16 cellular contexts compared by ENCODE assay signal in genomic region chr10:115957010-115957395, GRCh38.
DNase-seq lines count a peak whose midpoint lies in the region; ATAC-seq and TF ChIP-seq lines count a peak whose summit lies in the region.
"Had no signal": no experiment of that assay in that cellular context is flagged by ENCODE, and none has a peak within 500 bp of the region (broad histone marks: within the 10 kb centered on the region; RNA-seq: fewer than 3 reads in every experiment).

No MANE protein-coding gene starts in this region.

- H3K4me1 ChIP-seq in A673 (ENCODE audit: insufficient read depth, low read length, poor library complexity, severe bottlenecking) = no peaks in the 10 kb centered on the region

- no TSS peak for BruUV-seq in A673 (replicated peaks; lab: Mats Ljungman, UMichigan)

- intact Hi-C loops in A673 (cut with micrococcal nuclease; ENCODE audit: unreplicated experiment) = no loop called here

- CTCF ChIA-PET in A673 (lab: Charles Lee) = no interaction called here

- no peak overlapping the region for H3K4me3 ChIP-seq in A673 (ENCODE audit: low read depth, low read length, poor library complexity, severe bottlenecking)
- H3K4me3 ChIP-seq: A549, BLaER1, GM23338 had no signal

- H3K36me3 ChIP-seq in A673 (ENCODE audit: insufficient read depth, low read length, poor library complexity, severe bottlenecking) = no peaks in the 10 kb centered on the region
- H3K36me3 ChIP-seq: BLaER1 had no signal

- ATAC-seq in SK-N-SH treated with all-trans-retinoic acid at 6 μM for 48 hours (peak; percentile 45), GM21515 (IDR thresholded peaks at IDR 0.05; ENCODE audit: unreplicated experiment) (no peak)
- ATAC-seq: A549, GM23338, HepG2 had no signal

- no peaks in the 10 kb centered on the region for H3K9me3 ChIP-seq in A673 (ENCODE audit: low read depth, low read length, poor library complexity, severe bottlenecking)
- H3K9me3 ChIP-seq: A549, BLaER1 had no signal

- no peaks in the 10 kb centered on the region for H3K27me3 ChIP-seq in A673 (replicated peaks; ENCODE audit: insufficient read depth, low read depth, low read length, poor library complexity)
- H3K27me3 ChIP-seq: BLaER1 had no signal

- POLR2A ChIA-PET in A673 (lab: Charles Lee; ENCODE audit: low non-redundant PET) = no interaction called here

- H3K27ac ChIP-seq in A673 (ENCODE audit: low read depth, low read length, poor library complexity, severe bottlenecking) = no peak overlapping the region
- H3K27ac ChIP-seq: 22Rv1, A549, BLaER1 had no signal

- TF ChIP-seq CTCF in A673 (conservative IDR thresholded peaks at IDR 0.05; ENCODE audit: low read depth, low read length) = no peak

- DNase-seq in EH (ENCODE audit: low read depth) (peak; percentile 51), M059J (ENCODE audit: low read depth) (peak; percentile 49), renal cortical epithelial cell (ENCODE audit: low read depth) (peak; percentile 33), T-helper 1 cell (no peak), A673 (ENCODE audit: low spot score) (no peak)
- DNase-seq in stimulated activated CD4-positive, alpha-beta T cell treated with anti-CD3 and anti-CD28 coated beads, Interleukin-4, amount 100 ng/mL, for 4 hours = no peak
- DNase-seq: CD4-positive, alpha-beta memory T cell; DMS79 treated with DMSO at 0.1 percent for 48 hours; EL had no signal

TF ChIP-seq in SK-N-SH treated with all-trans-retinoic acid at 6 μM for 48 hours, 23 proteins besides CTCF, POLR2A, EP300 and RAD21:
- TF ChIP-seq CSRNP3 (CRISPR knock-in tag; IDR thresholded peaks at IDR 0.05) = no peak
- no peak for TF ChIP-seq ZNF565 (CRISPR knock-in tag; conservative IDR thresholded peaks at IDR 0.05; ENCODE audit: low read depth)
- TF ChIP-seq TSHZ2 (CRISPR knock-in tag; IDR thresholded peaks at IDR 0.05) = no peak
- TF ChIP-seq ZNF8 (CRISPR knock-in tag; IDR thresholded peaks at IDR 0.05) = no peak
- TF ChIP-seq ESRRG (CRISPR knock-in tag; IDR thresholded peaks at IDR 0.05) = no peak
- TF ChIP-seq TOX (CRISPR knock-in tag; IDR thresholded peaks at IDR 0.05; ENCODE audit: borderline replicate concordance) = no peak
- TF ChIP-seq PPARA (CRISPR knock-in tag; IDR thresholded peaks at IDR 0.05; ENCODE audit: borderline replicate concordance) = no peak
- TF ChIP-seq ZC3H10 (CRISPR knock-in tag; IDR thresholded peaks at IDR 0.05) = no peak
- TF ChIP-seq SNAI2 (CRISPR knock-in tag; IDR thresholded peaks at IDR 0.05) = no peak
- no peak for TF ChIP-seq ZNF70 (CRISPR knock-in tag; IDR thresholded peaks at IDR 0.05)
- no peak for TF ChIP-seq POU6F1 (CRISPR knock-in tag; IDR thresholded peaks at IDR 0.05; ENCODE audit: borderline replicate concordance, low read depth)
- TF ChIP-seq PATZ1 (CRISPR knock-in tag; IDR thresholded peaks at IDR 0.05; ENCODE audit: borderline replicate concordance) = no peak
- TF ChIP-seq BACH2 (CRISPR knock-in tag; IDR thresholded peaks at IDR 0.05; ENCODE audit: borderline replicate concordance) = no peak
- no peak for TF ChIP-seq TCF4 (CRISPR knock-in tag; IDR thresholded peaks at IDR 0.05; ENCODE audit: borderline replicate concordance)
- TF ChIP-seq RARB (CRISPR knock-in tag; IDR thresholded peaks at IDR 0.05) = no peak
- no peak for TF ChIP-seq ZFP30 (CRISPR knock-in tag; IDR thresholded peaks at IDR 0.05)
- TF ChIP-seq CREB5 (CRISPR knock-in tag; IDR thresholded peaks at IDR 0.05; ENCODE audit: low read depth) = no peak
- TF ChIP-seq GLIS3 (CRISPR knock-in tag; IDR thresholded peaks at IDR 0.05) = no peak
- TF ChIP-seq ZFP3 (CRISPR knock-in tag; IDR thresholded peaks at IDR 0.05) = no peak
- no peak for TF ChIP-seq OSR1 (CRISPR knock-in tag; IDR thresholded peaks at IDR 0.05)
TF ChIP-seq in SK-N-SH treated with all-trans-retinoic acid at 6 μM for 48 hours: peak in this region for 0.

Comparison
In these comparisons a context has a peak if more than half of its experiments do, and no peak if none do; other contexts are left out.
1. DNase-seq: peak in EH (single experiment), M059J (single experiment) and renal cortical epithelial cell (single experiment); none in T-helper 1 cell (0 of 5), stimulated activated CD4-positive, alpha-beta T cell treated with anti-CD3 and anti-CD28 coated beads, Interleukin-4, amount 100 ng/mL, for 4 hours (0 of 2) and A673 (single experiment).